8 cellular contexts compared by ENCODE assay signal in the genomic region with DNA sequence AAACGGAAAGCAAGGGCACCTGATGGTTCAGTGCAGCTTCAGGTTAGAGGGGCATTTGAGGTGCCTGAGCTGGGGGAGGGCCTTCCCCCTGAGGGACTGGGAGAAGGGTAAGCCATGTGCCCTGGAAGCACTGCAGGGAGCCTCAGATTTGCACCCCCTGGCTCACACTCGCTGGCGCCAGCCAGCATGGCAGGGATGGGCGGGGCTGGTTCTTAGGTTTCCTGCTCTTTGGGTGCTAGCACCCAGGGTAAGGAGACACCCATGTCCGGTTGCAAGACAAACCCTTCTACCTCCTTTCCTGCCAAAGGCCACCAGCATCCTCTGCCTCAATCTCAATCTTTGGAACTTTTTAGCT. TPM values are rescaled to one million over a fixed set of nuclear protein-coding genes. Genes with fewer than 3 reads are reported as not detected.
DNase-seq lines count a peak whose midpoint lies in the region; ATAC-seq and TF ChIP-seq lines count a peak whose summit lies in the region.

No MANE protein-coding gene starts in this region.

- peaks cover 15% of the 10 kb centered on the region for H3F3A ChIP-seq in PC-9 (ENCODE audit: insufficient read depth, low read depth)

- intact Hi-C loops in PC-9 (cut with micrococcal nuclease; ENCODE audit: unreplicated experiment) = no loop called here
- intact Hi-C loops in spleen (cut with DNase I; ENCODE audit: low total_unique reads) = no loop called here

- no peak overlapping the region for H2AFZ ChIP-seq in PC-9

- H3K9me3 Mint-ChIP-seq in chondrocyte (ENCODE audit: low read depth) = no peaks in the 10 kb centered on the region

- H3K27ac Mint-ChIP-seq in chondrocyte (ENCODE audit: unreplicated experiment) = no peak overlapping the region

- H3K79me2 ChIP-seq in PC-9 (ENCODE audit: low read depth) = no peaks in the 10 kb centered on the region

- no peaks in the 10 kb centered on the region for H3K36me3 ChIP-seq in PC-9 (ENCODE audit: low read depth)
- H3K36me3 ChIP-seq in spleen = peaks cover 0 to 63% (median 15%) of the 10 kb centered on the region in 6 donors

- TF ChIP-seq POLR2A in spleen (IDR thresholded peaks at IDR 0.05) = no peak

- no TSS peak for BruUV-seq in PC-9 (replicated peaks; lab: Mats Ljungman, UMichigan)

- H3K27me3 Mint-ChIP-seq in chondrocyte (ENCODE audit: low read depth) = no peaks in the 10 kb centered on the region

- H3K27ac ChIP-seq in PC-9 (no peak overlapping the region), spleen (peak overlapping the region; percentile 93 to 100 (median 98))

- H3K36me3 Mint-ChIP-seq in chondrocyte (ENCODE audit: low read depth) = peaks cover 5% of the 10 kb centered on the region

- peak overlapping the region; percentile 40; the same call in 1 of the 2 replicates for H3K4me2 ChIP-seq in PC-9

- no peak overlapping the region; the same call in 1 of the 2 replicates for H3K4me3 ChIP-seq in PC-9
- peak overlapping the region; percentile 21 to 99 (median 88) for H3K4me3 ChIP-seq in spleen

- H3K4me3 Mint-ChIP-seq in chondrocyte (ENCODE audit: unreplicated experiment) = no peak overlapping the region

- H3K27me3 ChIP-seq in PC-9 (ENCODE audit: insufficient read depth, low read depth) (no peaks in the 10 kb centered on the region), spleen (replicated peaks in 1 of 7) (no peaks in the 10 kb centered on the region)

- POLR2A ChIA-PET in GM10248 (lab: Yijun Ruan, JAX) (interaction anchor here (0.9 kb wide), 1 partner anchor 8 kb away, joined by 3 read pairs; no protein-coding TSS in a partner anchor), PC-9 (lab: Charles Lee; ENCODE audit: unreplicated experiment) (no interaction called here)

- H3K9me3 ChIP-seq in PC-9 (ENCODE audit: insufficient read depth, low read depth) (no peaks in the 10 kb centered on the region), spleen (no peaks in the 10 kb centered on the region)

- 22 to 40% (median 36%) methylated on average over 5 of the region's 5 CpGs for WGBS in spleen, 5 donors

- H3K4me1 ChIP-seq in PC-9 (replicated peaks; ENCODE audit: insufficient read depth) = no peaks in the 10 kb centered on the region
- peaks cover 47 to 93% (median 79%) of the 10 kb centered on the region in 6 donors for H3K4me1 ChIP-seq in spleen

- H4K20me1 ChIP-seq in PC-9 (ENCODE audit: insufficient read depth) = no peaks in the 10 kb centered on the region

- no peaks in the 10 kb centered on the region for H3K9me2 ChIP-seq in PC-9 (ENCODE audit: insufficient read depth)

- peaks cover 19% of the 10 kb centered on the region for H3K4me1 Mint-ChIP-seq in chondrocyte (ENCODE audit: low read depth)

- CTCF ChIA-PET in GM10248 (lab: Yijun Ruan, JAX) = interaction anchor here (0.9 to 1.7 kb wide), 2 partner anchors 12 to 277 kb away, joined by 4 to 5 read pairs; no protein-coding TSS in a partner anchor
- CTCF ChIA-PET in PC-9 (lab: Charles Lee) = no interaction called here

- no peak for TF ChIP-seq CTCF in GM10248 (IDR thresholded peaks at IDR 0.05; ENCODE audit: control extremely low read depth, extremely low read depth, low read depth, missing control alignments)
- TF ChIP-seq CTCF in PC-9 (conservative IDR thresholded peaks at IDR 0.05) = no peak
- TF ChIP-seq CTCF in spleen (IDR thresholded peaks at IDR 0.05 in 8 of 11, conservative IDR thresholded peaks at IDR 0.05 in 3 of 11) = no peak
- no peak for TF ChIP-seq CTCF in chondrocyte (IDR thresholded peaks at IDR 0.05)

- peak; percentile 51 for DNase-seq in GM10248 (ENCODE audit: extremely low spot score)
- DNase-seq in PC-9 = no peak
- DNase-seq in activated naive CD4-positive, alpha-beta T cell treated with anti-CD3 and anti-CD28 coated beads, Interleukin-2, amount 50 U/mL, for 16 hours = peak; percentile 50
- DNase-seq in spleen = peak; percentile 94
- DNase-seq in amniotic stem cell (lab: John Stamatoyannopoulos, UW) = no peak
- no peak for DNase-seq in chondrocyte (ENCODE audit: low spot score)
- DNase-seq in GDM1 (lab: John Stamatoyannopoulos, UW) = no peak

- no peak for ATAC-seq in HG03378 (IDR thresholded peaks at IDR 0.05; ENCODE audit: unreplicated experiment)

RNA-seq across cellular contexts. Expression of gene LIMD2, which starts 2.3 kb away (rescaled TPM):
- total RNA-seq in PC-9 (2021) (1.6 and 2.7 TPM in 2 replicates), spleen (100 to 1,000 TPM; 211 to 381 (median 249) TPM), chondrocyte (24.7 to 33.3 TPM (median 32.2 TPM) in 3 replicates)
- 100 to 1,000 TPM; 414 to 554 (median 480) TPM for polyA plus RNA-seq in spleen

RNA-seq across cellular contexts. Expression of gene STRADA, which starts 39.4 kb away (rescaled TPM):
- 28.8 and 30.6 TPM in 2 replicates for total RNA-seq in PC-9 (2021)
- total RNA-seq in spleen = 10 to 100 TPM; 43.9 to 72.0 (median 60.7) TPM
- 10 to 100 TPM; 20.5 to 31.3 (median 26.6) TPM for polyA plus RNA-seq in spleen
- total RNA-seq in chondrocyte = 26.2 to 47.3 TPM (median 27.1 TPM) in 3 replicates

Comparison
In these comparisons a context has a peak if more than half of its experiments do, and no peak if none do; other contexts are left out.
1. DNase-seq: peak in GM10248 (single experiment), activated naive CD4-positive, alpha-beta T cell treated with anti-CD3 and anti-CD28 coated beads, Interleukin-2, amount 50 U/mL, for 16 hours (single experiment) and spleen (single experiment); none in PC-9 (0 of 2), amniotic stem cell (single experiment), chondrocyte (single experiment) and GDM1 (single experiment).